1 cellular context compared by ENCODE assay signal in genomic region chr19:3762501-3763459, GRCh38.
TF ChIP-seq lines count a peak whose summit lies in the region.

Gene MRPL54, plus strand, starts transcription at chr19:3762682. Its CDS starts 19 bp downstream, at chr19:3762701.

TF ChIP-seq in HepG2, 621 proteins besides CTCF, POLR2A, EP300 and RAD21 (continued from another document and continues in another):
- TF ChIP-seq REST (IDR thresholded peaks at IDR 0.05; ENCODE audit: borderline replicate concordance in 1 of 2, low read depth in 1 of 2, low read length in 2 of 2) = no peak
- no peak for TF ChIP-seq PREB (CRISPR knock-in tag; IDR thresholded peaks at IDR 0.05)
- peak; percentile 30; the same call in 1 of the 2 replicates for TF ChIP-seq ZBTB38 (CRISPR knock-in tag; IDR thresholded peaks at IDR 0.05)
- TF ChIP-seq NFYC (CRISPR knock-in tag; IDR thresholded peaks at IDR 0.05) = 0 out of 2 replicates have a peak, but pooled peaks have one; percentile 18
- TF ChIP-seq ZNF253 (CRISPR knock-in tag; IDR thresholded peaks at IDR 0.05; ENCODE audit: borderline replicate concordance) = no peak
- TF ChIP-seq AFF4 (CRISPR knock-in tag; IDR thresholded peaks at IDR 0.05) = no peak
- TF ChIP-seq POGZ (CRISPR knock-in tag; IDR thresholded peaks at IDR 0.05) = 0 out of 2 replicates have a peak, but pooled peaks have one; percentile 29
- peak; percentile 39; the same call in 1 of the 2 replicates for TF ChIP-seq RARA (CRISPR knock-in tag; IDR thresholded peaks at IDR 0.05)
- TF ChIP-seq YEATS2 (CRISPR knock-in tag; IDR thresholded peaks at IDR 0.05; ENCODE audit: borderline replicate concordance) = peak; percentile 49; the same call in 1 of the 2 replicates
- TF ChIP-seq HES4 (CRISPR knock-in tag; IDR thresholded peaks at IDR 0.05; ENCODE audit: borderline replicate concordance) = no peak
- 0 out of 2 replicates have a peak, but pooled peaks have one; percentile 37 for TF ChIP-seq ZNF546 (CRISPR knock-in tag; conservative IDR thresholded peaks at IDR 0.05)
- TF ChIP-seq RXRB (CRISPR knock-in tag; IDR thresholded peaks at IDR 0.05; ENCODE audit: borderline replicate concordance) = no peak
- peak; percentile 67 for TF ChIP-seq RXRA (CRISPR knock-in tag; IDR thresholded peaks at IDR 0.05)
- no peak for TF ChIP-seq JDP2 (CRISPR knock-in tag; IDR thresholded peaks at IDR 0.05; ENCODE audit: borderline replicate concordance)
- no peak for TF ChIP-seq WIZ (CRISPR knock-in tag; IDR thresholded peaks at IDR 0.05)
- peak; percentile 91 for TF ChIP-seq KAT8 (CRISPR knock-in tag; IDR thresholded peaks at IDR 0.05)
- peak; percentile 84 for TF ChIP-seq KDM5A (IDR thresholded peaks at IDR 0.05; ENCODE audit: borderline replicate concordance, low read length)
- no peak for TF ChIP-seq ZNF460 (CRISPR knock-in tag; IDR thresholded peaks at IDR 0.05; ENCODE audit: borderline replicate concordance)
- TF ChIP-seq TBX3 (IDR thresholded peaks at IDR 0.05; ENCODE audit: borderline replicate concordance) = peak; percentile 55; the same call in 1 of the 2 replicates
- peak; percentile 11; the same call in 1 of the 2 replicates for TF ChIP-seq PITX1 (CRISPR knock-in tag; IDR thresholded peaks at IDR 0.05)
- TF ChIP-seq ZNF446 (CRISPR knock-in tag; IDR thresholded peaks at IDR 0.05) = no peak
- TF ChIP-seq ATF7 (IDR thresholded peaks at IDR 0.05) = peak; percentile 70
- TF ChIP-seq ATF7 (CRISPR knock-in tag; IDR thresholded peaks at IDR 0.05) = 0 out of 2 replicates have a peak, but pooled peaks have one; percentile 58
- TF ChIP-seq THAP8 (CRISPR knock-in tag; IDR thresholded peaks at IDR 0.05; ENCODE audit: borderline replicate concordance) = no peak
- TF ChIP-seq ZSCAN12 (CRISPR knock-in tag; IDR thresholded peaks at IDR 0.05) = 0 out of 2 replicates have a peak, but pooled peaks have one; percentile 49
- no peak; the same call in 1 of the 2 replicates for TF ChIP-seq ZNF614 (CRISPR knock-in tag; IDR thresholded peaks at IDR 0.05; ENCODE audit: borderline replicate concordance)
- TF ChIP-seq HNRNPLL (IDR thresholded peaks at IDR 0.05; ENCODE audit: low read depth, low read length, poor library complexity, severe bottlenecking) = peak; percentile 82
- no peak for TF ChIP-seq ZNF615 (CRISPR knock-in tag; IDR thresholded peaks at IDR 0.05; ENCODE audit: borderline replicate concordance)
- no peak for TF ChIP-seq TRIM24 (CRISPR knock-in tag; IDR thresholded peaks at IDR 0.05)
- peak; percentile 70; the same call in 1 of the 2 replicates for TF ChIP-seq TBX2 (CRISPR knock-in tag; IDR thresholded peaks at IDR 0.05; ENCODE audit: borderline replicate concordance)
- no peak for TF ChIP-seq MED13 (CRISPR knock-in tag; IDR thresholded peaks at IDR 0.05)
- TF ChIP-seq MED8 (CRISPR knock-in tag; IDR thresholded peaks at IDR 0.05; ENCODE audit: insufficient replicate concordance) = no peak
- no peak for TF ChIP-seq ZNF235 (CRISPR knock-in tag; IDR thresholded peaks at IDR 0.05; ENCODE audit: borderline replicate concordance)
- TF ChIP-seq NR2F6 (IDR thresholded peaks at IDR 0.05) = no peak
- TF ChIP-seq NR2F6 (CRISPR knock-in tag; IDR thresholded peaks at IDR 0.05) = peak; percentile 53; the same call in 1 of the 2 replicates
- no peak for TF ChIP-seq ZNF781 (CRISPR knock-in tag; IDR thresholded peaks at IDR 0.05; ENCODE audit: borderline replicate concordance, not compliant biosample characterization)
- TF ChIP-seq SIX4 (CRISPR knock-in tag; IDR thresholded peaks at IDR 0.05) = no peak
- TF ChIP-seq ZNF567 (CRISPR knock-in tag; IDR thresholded peaks at IDR 0.05; ENCODE audit: borderline replicate concordance) = 0 out of 2 replicates have a peak, but pooled peaks have one; percentile 21
- TF ChIP-seq KLF12 (CRISPR knock-in tag; IDR thresholded peaks at IDR 0.05; ENCODE audit: borderline replicate concordance) = peak; percentile 19; the same call in 1 of the 2 replicates
- TF ChIP-seq ZNF773 (CRISPR knock-in tag; IDR thresholded peaks at IDR 0.05; ENCODE audit: borderline replicate concordance) = no peak
- peak; percentile 61; the same call in 1 of the 2 replicates for TF ChIP-seq NFKB2 (CRISPR knock-in tag; IDR thresholded peaks at IDR 0.05; ENCODE audit: borderline replicate concordance)
- no peak for TF ChIP-seq MYNN (CRISPR knock-in tag; IDR thresholded peaks at IDR 0.05; ENCODE audit: low read depth)
- no peak for TF ChIP-seq ZNF3 (CRISPR knock-in tag; IDR thresholded peaks at IDR 0.05)
- peak; percentile 85 for TF ChIP-seq ZNF607 (CRISPR knock-in tag; IDR thresholded peaks at IDR 0.05; ENCODE audit: borderline replicate concordance)
- TF ChIP-seq ZNF260 (CRISPR knock-in tag; IDR thresholded peaks at IDR 0.05; ENCODE audit: borderline replicate concordance, low read depth) = no peak
- no peak for TF ChIP-seq ZFP90 (CRISPR knock-in tag; IDR thresholded peaks at IDR 0.05; ENCODE audit: borderline replicate concordance)
- TF ChIP-seq ZMYM3 (CRISPR knock-in tag; IDR thresholded peaks at IDR 0.05) = peak; percentile 83
- TF ChIP-seq LRRFIP1 (CRISPR knock-in tag; conservative IDR thresholded peaks at IDR 0.05) = no peak
- no peak; the same call in 1 of the 2 replicates for TF ChIP-seq DNMT3B (CRISPR knock-in tag; conservative IDR thresholded peaks at IDR 0.05)
- no peak for TF ChIP-seq ZNF382 (CRISPR knock-in tag; IDR thresholded peaks at IDR 0.05; ENCODE audit: borderline replicate concordance)
- no peak for TF ChIP-seq GTF3A (CRISPR knock-in tag; conservative IDR thresholded peaks at IDR 0.05)
- no peak for TF ChIP-seq ZXDC (CRISPR knock-in tag; IDR thresholded peaks at IDR 0.05)
- TF ChIP-seq GZF1 (CRISPR knock-in tag; IDR thresholded peaks at IDR 0.05) = no peak
